Comparison of ENCODE assay signal across 8 cellular contexts in genomic region chr2:112690853-112691390, GRCh38. TPM values are rescaled to one million over a fixed set of nuclear protein-coding genes. Genes with fewer than 3 reads are reported as not detected.
DNase-seq lines count a peak whose midpoint lies in the region; ATAC-seq and TF ChIP-seq lines count a peak whose summit lies in the region.

No MANE protein-coding gene starts in this region.

- no peak overlapping the region for H3K4me3 ChIP-seq in HL-60 (replicated peaks; ENCODE audit: insufficient read depth, low read length)
- H3K4me3 ChIP-seq in psoas muscle: peak overlapping the region; percentile 9

- TF ChIP-seq CTCF in HL-60 (IDR thresholded peaks at IDR 0.05; ENCODE audit: insufficient read depth, low read length): peak; percentile 48
- peak; percentile 73 for TF ChIP-seq CTCF in psoas muscle (IDR thresholded peaks at IDR 0.05)

- H3K9me3 ChIP-seq in psoas muscle: no peaks in the 10 kb centered on the region

- peak overlapping the region; percentile 64 for H3K27ac ChIP-seq in HL-60 (replicated peaks)
- no peak overlapping the region for H3K27ac ChIP-seq in psoas muscle

- H3K27me3 ChIP-seq in HL-60 (ENCODE audit: insufficient read depth, poor library complexity, severe bottlenecking) (no peaks in the 10 kb centered on the region), psoas muscle (ENCODE audit: insufficient read depth in 3 of 3, low read length in 2 of 3) (no peaks in the 10 kb centered on the region)

- DNase-seq in NCI-H1417 (lab: John Stamatoyannopoulos, UW) (peak; percentile 0 to 57 (median 41)), NCI-H1417 treated with DMSO at 0.1 percent for 48 hours (lab: John Stamatoyannopoulos, UW) (no peak), HL-60 (ENCODE audit: low read depth in 1 of 2, low spot score in 1 of 2) (peak; percentile 86 to 96), Right ventricle myocardium inferior (ENCODE audit: missing footprints) (peak; percentile 80), psoas muscle (peak; percentile 64 to 73)
- peak; percentile 64 for DNase-seq in activated naive CD4-positive, alpha-beta T cell treated with anti-CD3 and anti-CD28 coated beads, Interleukin-2, amount 50 U/mL, for 16 hours

- WGBS in psoas muscle, 3 donors: 34 to 49% (median 38%) methylated on average over 9 of the region's 9 CpGs

- no peaks in the 10 kb centered on the region for H3K4me1 ChIP-seq in psoas muscle

- no peaks in the 10 kb centered on the region for H3K36me3 ChIP-seq in psoas muscle (ENCODE audit: insufficient read depth in 1 of 2, low read depth in 1 of 2)

- ATAC-seq in SK-N-SH treated with all-trans-retinoic acid at 6 μM for 48 hours (peak; percentile 79), Right ventricle myocardium inferior (peak; percentile 66), psoas muscle (peak; percentile 89 to 97 (median 92)), HG02840 (IDR thresholded peaks at IDR 0.05; ENCODE audit: low FRiP score, unreplicated experiment) (no peak)

- intact Hi-C loops in Right ventricle myocardium inferior (cut with DNase I): loop anchor here (1.0 kb wide), 1 partner anchor 65 kb away; no protein-coding TSS in a partner anchor
- intact Hi-C loops in psoas muscle (cut with DNase I): loop anchor here (2.0 to 5.0 kb wide), 3 partner anchors 64 to 89 kb away; no protein-coding TSS in a partner anchor

TF ChIP-seq in SK-N-SH treated with all-trans-retinoic acid at 6 μM for 48 hours, 23 proteins besides CTCF, POLR2A, EP300 and RAD21:
- TF ChIP-seq ZFP30 (CRISPR knock-in tag; IDR thresholded peaks at IDR 0.05) (no peak), SNAI2 (CRISPR knock-in tag; IDR thresholded peaks at IDR 0.05) (no peak), ISL1 (CRISPR knock-in tag; IDR thresholded peaks at IDR 0.05) (no peak), TCF4 (CRISPR knock-in tag; IDR thresholded peaks at IDR 0.05; ENCODE audit: borderline replicate concordance) (no peak), BACH2 (CRISPR knock-in tag; IDR thresholded peaks at IDR 0.05; ENCODE audit: borderline replicate concordance) (no peak)
- TF ChIP-seq, protein P1, sequence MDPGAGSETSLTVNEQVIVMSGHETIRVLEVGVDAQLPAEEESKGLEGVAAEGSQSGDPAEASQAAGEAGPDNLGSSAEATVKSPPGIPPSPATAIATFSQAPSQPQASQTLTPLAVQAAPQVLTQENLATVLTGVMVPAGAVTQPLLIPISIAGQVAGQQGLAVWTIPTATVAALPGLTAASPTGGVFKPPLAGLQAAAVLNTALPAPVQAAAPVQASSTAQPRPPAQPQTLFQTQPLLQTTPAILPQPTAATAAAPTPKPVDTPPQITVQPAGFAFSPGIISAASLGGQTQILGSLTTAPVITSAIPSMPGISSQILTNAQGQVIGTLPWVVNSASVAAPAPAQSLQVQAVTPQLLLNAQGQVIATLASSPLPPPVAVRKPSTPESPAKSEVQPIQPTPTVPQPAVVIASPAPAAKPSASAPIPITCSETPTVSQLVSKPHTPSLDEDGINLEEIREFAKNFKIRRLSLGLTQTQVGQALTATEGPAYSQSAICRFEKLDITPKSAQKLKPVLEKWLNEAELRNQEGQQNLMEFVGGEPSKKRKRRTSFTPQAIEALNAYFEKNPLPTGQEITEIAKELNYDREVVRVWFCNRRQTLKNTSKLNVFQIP (CRISPR knock-in tag; IDR thresholded peaks at IDR 0.05; ENCODE audit: borderline replicate concordance, low read depth): no peak

RNA-seq across cellular contexts. Expression of gene NT5DC4, which starts 29.9 kb away (rescaled TPM):
- total RNA-seq in Right ventricle myocardium inferior: not detected
- total RNA-seq in psoas muscle: not detected
- not detected for polyA plus RNA-seq in psoas muscle

RNA-seq across cellular contexts. Expression of gene SLC20A1, which starts 45.2 kb away (rescaled TPM):
- total RNA-seq in Right ventricle myocardium inferior: 10.2 TPM
- total RNA-seq in psoas muscle: 10 to 100 TPM; 11.8 to 23.6 (median 17.8) TPM
- 10 to 100 TPM; 11.1 to 37.1 (median 16.0) TPM for polyA plus RNA-seq in psoas muscle
